In the genomic region with DNA sequence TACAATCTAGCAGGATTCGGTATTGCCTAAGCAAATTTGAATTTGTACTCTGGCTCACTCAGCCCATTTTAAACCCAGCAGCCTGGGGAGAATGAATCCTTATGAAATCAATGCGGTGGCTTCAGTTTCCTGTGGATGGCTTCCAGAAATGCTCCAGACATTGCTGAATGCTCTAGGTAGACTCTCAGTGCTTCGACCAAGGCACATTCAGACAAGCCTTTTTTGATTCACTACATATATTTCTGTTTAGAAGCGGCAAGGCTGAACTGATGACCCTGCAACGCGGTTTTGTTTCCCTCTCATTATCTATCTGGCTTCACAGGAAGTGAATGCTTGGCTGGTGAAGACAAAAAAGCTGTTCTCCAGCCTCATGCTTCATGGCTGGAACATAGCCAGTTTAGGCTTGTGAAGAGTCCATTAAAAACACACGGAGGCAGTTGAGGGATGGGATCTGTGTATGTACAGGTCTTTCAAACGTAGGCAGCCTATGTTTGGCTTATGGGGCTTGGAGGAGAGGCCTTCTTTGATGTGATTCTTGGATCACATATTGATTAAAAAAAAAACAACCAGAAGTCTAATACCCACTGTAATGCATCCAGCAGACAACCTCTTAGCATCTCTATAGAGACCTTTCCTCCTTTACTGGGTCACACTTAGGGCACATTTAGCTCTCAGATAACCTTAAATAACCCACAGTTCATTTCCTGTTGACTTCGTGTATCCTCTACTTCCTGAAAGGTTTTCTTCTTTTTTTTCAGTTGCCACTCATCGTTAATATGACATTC, we compare ENCODE assay signal across 1 cellular context.
TF ChIP-seq lines count a peak whose summit lies in the region.

No MANE protein-coding gene starts in this region.

TF ChIP-seq in GM23338, 12 proteins besides CTCF, POLR2A, EP300 and RAD21 (continued from another document):
- TF ChIP-seq, protein P1, sequence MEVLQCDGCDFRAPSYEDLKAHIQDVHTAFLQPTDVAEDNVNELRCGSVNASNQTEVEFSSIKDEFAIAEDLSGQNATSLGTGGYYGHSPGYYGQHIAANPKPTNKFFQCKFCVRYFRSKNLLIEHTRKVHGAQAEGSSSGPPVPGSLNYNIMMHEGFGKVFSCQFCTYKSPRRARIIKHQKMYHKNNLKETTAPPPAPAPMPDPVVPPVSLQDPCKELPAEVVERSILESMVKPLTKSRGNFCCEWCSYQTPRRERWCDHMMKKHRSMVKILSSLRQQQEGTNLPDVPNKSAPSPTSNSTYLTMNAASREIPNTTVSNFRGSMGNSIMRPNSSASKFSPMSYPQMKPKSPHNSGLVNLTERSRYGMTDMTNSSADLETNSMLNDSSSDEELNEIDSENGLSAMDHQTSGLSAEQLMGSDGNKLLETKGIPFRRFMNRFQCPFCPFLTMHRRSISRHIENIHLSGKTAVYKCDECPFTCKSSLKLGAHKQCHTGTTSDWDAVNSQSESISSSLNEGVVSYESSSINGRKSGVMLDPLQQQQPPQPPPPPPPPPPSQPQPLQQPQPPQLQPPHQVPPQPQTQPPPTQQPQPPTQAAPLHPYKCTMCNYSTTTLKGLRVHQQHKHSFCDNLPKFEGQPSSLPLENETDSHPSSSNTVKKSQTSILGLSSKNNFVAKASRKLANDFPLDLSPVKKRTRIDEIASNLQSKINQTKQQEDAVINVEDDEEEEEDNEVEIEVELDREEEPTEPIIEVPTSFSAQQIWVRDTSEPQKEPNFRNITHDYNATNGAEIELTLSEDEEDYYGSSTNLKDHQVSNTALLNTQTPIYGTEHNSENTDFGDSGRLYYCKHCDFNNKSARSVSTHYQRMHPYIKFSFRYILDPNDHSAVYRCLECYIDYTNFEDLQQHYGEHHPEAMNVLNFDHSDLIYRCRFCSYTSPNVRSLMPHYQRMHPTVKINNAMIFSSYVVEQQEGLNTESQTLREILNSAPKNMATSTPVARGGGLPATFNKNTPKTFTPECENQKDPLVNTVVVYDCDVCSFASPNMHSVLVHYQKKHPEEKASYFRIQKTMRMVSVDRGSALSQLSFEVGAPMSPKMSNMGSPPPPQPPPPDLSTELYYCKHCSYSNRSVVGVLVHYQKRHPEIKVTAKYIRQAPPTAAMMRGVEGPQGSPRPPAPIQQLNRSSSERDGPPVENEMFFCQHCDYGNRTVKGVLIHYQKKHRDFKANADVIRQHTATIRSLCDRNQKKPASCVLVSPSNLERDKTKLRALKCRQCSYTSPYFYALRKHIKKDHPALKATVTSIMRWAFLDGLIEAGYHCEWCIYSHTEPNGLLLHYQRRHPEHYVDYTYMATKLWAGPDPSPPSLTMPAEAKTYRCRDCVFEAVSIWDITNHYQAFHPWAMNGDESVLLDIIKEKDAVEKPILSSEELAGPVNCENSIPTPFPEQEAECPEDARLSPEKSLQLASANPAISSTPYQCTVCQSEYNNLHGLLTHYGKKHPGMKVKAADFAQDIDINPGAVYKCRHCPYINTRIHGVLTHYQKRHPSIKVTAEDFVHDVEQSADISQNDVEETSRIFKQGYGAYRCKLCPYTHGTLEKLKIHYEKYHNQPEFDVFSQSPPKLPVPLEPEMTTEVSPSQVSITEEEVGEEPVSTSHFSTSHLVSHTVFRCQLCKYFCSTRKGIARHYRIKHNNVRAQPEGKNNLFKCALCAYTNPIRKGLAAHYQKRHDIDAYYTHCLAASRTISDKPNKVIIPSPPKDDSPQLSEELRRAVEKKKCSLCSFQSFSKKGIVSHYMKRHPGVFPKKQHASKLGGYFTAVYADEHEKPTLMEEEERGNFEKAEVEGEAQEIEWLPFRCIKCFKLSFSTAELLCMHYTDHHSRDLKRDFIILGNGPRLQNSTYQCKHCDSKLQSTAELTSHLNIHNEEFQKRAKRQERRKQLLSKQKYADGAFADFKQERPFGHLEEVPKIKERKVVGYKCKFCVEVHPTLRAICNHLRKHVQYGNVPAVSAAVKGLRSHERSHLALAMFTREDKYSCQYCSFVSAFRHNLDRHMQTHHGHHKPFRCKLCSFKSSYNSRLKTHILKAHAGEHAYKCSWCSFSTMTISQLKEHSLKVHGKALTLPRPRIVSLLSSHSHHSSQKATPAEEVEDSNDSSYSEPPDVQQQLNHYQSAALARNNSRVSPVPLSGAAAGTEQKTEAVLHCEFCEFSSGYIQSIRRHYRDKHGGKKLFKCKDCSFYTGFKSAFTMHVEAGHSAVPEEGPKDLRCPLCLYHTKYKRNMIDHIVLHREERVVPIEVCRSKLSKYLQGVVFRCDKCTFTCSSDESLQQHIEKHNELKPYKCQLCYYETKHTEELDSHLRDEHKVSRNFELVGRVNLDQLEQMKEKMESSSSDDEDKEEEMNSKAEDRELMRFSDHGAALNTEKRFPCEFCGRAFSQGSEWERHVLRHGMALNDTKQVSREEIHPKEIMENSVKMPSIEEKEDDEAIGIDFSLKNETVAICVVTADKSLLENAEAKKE (CRISPR knock-in tag; IDR thresholded peaks at IDR 0.05), result no peak
